Comparison of ENCODE assay signal across 8 cellular contexts in the genomic region with DNA sequence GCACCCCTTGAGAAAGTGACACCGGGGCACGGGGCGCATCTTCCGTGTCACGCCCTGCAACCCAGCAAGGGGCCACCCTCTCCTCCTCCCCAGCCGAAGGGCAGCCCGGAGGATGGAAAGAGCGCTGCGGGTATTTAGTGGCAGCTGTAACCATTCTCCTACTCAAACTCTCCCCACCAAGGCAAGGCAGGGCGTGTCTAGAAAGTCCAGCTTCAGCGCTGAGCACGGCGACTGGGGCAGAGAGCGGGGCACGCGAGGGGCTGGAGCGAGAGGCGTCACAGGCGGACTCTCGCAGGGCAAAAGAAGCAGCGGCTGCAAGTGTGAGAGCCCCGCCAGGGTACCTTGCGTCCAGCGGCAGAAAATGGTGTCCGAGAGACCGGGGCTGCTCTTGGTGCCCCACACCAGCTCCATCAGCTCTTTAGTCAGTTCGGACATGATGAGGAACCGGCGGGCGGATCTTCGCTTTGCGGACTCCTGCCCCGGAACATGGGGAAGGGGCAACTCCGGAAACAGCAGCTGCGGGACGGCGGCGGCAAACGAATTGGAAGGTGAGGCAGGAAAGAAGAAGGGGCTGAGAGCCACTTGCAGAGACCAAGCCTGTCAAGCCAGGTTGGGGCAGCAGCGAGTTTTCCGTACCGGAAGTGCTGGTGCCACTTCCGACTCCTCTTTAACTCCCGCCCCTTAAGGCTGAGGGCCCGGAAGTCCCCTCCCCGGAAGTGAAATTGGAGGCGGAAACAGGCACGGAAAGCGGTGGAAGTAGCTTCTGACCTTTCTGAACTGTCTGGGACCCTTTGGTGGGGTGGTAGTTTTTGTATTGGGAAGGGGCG. TPM values are rescaled to one million over a fixed set of nuclear protein-coding genes. Genes with fewer than 3 reads are reported as not detected.
DNase-seq lines count a peak whose midpoint lies in the region; ATAC-seq lines count a peak whose summit lies in the region.

A gene (minus strand): TSS at position 643 of the 827 bp plus-strand sequence. CDS start 208 bp downstream, at position 435.

- H3K4me1 Mint-ChIP-seq in CD8-positive, alpha-beta memory T cell: peaks cover 44 to 53% (median 49%) of the 10 kb centered on the region in 3 donors

- CTCF ChIA-PET in CD8-positive, alpha-beta memory T cell (lab: Charles Lee): interaction anchor here (0.6 to 1.5 kb wide), 4 partner anchors 14 to 213 kb away, joined by 3 to 5 read pairs (median 4); no protein-coding TSS in a partner anchor

- POLR2A ChIA-PET in CD8-positive, alpha-beta memory T cell (lab: Charles Lee): no interaction called here

- in situ Hi-C loops in endometrial microvascular endothelial cells (cut with HindIII; ENCODE audit: inconsistent ontology term, low pct_unique_long_range_greater_than_20kb, low sequenced_read_pairs): no loop called here

- H3K27ac ChIP-seq in CD8-positive, alpha-beta memory T cell (ENCODE audit: low read depth, low read length): peak within 1 kb of the TSS; percentile 79

- H3K4me3 ChIP-seq in CD8-positive, alpha-beta memory T cell (ENCODE audit: low read length): peak within 1 kb of the TSS; percentile 95

- H3K4me1 ChIP-seq in CD8-positive, alpha-beta memory T cell (ENCODE audit: insufficient read depth, low read length): peaks cover 40% of the 10 kb centered on the region

- no peaks in the 10 kb centered on the region for H3K36me3 ChIP-seq in CD8-positive, alpha-beta memory T cell (ENCODE audit: insufficient read depth, low read length)

- H3K4me3 Mint-ChIP-seq in CD8-positive, alpha-beta memory T cell: peak within 1 kb of the TSS; percentile 96 to 99 (median 99)

- ATAC-seq in GM19452 (IDR thresholded peaks at IDR 0.05; ENCODE audit: unreplicated experiment) (peak; percentile 93), HG03575 (IDR thresholded peaks at IDR 0.05; ENCODE audit: extremely low read depth, insufficient number of reproducible peaks, low FRiP score, unreplicated experiment) (peak; percentile 71)

- no peaks in the 10 kb centered on the region for H3K9me3 ChIP-seq in CD8-positive, alpha-beta memory T cell (ENCODE audit: low read length)

- peak; percentile 73 to 88 (median 80) for DNase-seq in CD8-positive, alpha-beta memory T cell
- DNase-seq in NOMO-1 treated with dmso at 0.1 percent for 144 hours (lab: John Stamatoyannopoulos, UW; ENCODE audit: unreplicated experiment): peak; percentile 68
- DNase-seq in activated CD8-positive, alpha-beta memory T cell treated with anti-CD3 and anti-CD28 coated beads for 48 hours (ENCODE audit: low read depth in 2 of 3, low spot score in 2 of 3): peak; percentile 16 to 63 (median 50)
- DNase-seq in mesenteric fat pad (ENCODE audit: low spot score): peak; percentile 92
- DNase-seq in stimulated activated CD8-positive, alpha-beta memory T cell treated with anti-CD3 and anti-CD28 coated beads, Interleukin-15, amount 100 ng/mL, for 1 hour (ENCODE audit: low read depth): peak; percentile 69

- peaks cover 10 to 21% of the 10 kb centered on the region in 2 donors for H3K27me3 Mint-ChIP-seq in CD8-positive, alpha-beta memory T cell

- H3K9me3 Mint-ChIP-seq in CD8-positive, alpha-beta memory T cell: peaks cover 0 to 5% (median 0%) of the 10 kb centered on the region in 5 donors

- peaks cover 5 to 19% (median 10%) of the 10 kb centered on the region in 3 donors for H3K36me3 Mint-ChIP-seq in CD8-positive, alpha-beta memory T cell

- H3K27me3 ChIP-seq in CD8-positive, alpha-beta memory T cell (ENCODE audit: insufficient read depth, low read length, poor library complexity, severe bottlenecking): no peaks in the 10 kb centered on the region

- H3K27ac Mint-ChIP-seq in CD8-positive, alpha-beta memory T cell: peak within 1 kb of the TSS; percentile 54 to 97 (median 94)

RNA-seq across cellular contexts. Expression of the gene that starts here (rescaled TPM):
- total RNA-seq in CD8-positive, alpha-beta memory T cell: 10 to 100 TPM; 23.4 to 24.4 TPM
- 4.6 TPM for polyA plus RNA-seq in CD8-positive, alpha-beta memory T cell
- total RNA-seq in endometrial microvascular endothelial cells (ENCODE audit: inconsistent ontology term): 29.7 TPM
- 25.4 TPM for total RNA-seq in mesenteric fat pad

Comparison
In these comparisons a context has a peak if more than half of its experiments do, and no peak if none do; other contexts are left out.
1. Peak in every context shown above with its lines: DNase-seq, ATAC-seq, H3K4me3 ChIP-seq and H3K27ac ChIP-seq.